In the genomic region with DNA sequence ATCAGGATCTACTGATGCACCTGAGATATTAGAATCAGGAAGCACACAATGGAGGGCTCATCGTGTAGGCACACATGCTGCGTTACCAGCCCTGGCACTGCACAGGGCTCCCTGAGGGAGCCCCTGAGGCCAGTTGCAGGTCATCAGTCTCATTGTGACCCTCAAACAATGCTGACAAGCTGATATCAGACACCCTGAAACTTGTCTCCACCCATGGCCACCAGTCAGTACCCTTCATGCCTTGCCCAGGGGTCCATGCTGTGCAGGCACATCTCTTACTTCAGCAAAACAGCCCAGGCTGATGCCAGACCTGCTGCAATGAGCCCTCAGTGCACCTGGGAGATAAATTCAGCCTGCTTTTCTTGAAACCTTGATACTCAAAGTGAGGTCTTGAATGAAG, we compare ENCODE assay signal across 18 cellular contexts. TPM values are rescaled to one million over a fixed set of nuclear protein-coding genes. Genes with fewer than 3 reads are reported as not detected.
DNase-seq lines count a peak whose midpoint lies in the region; ATAC-seq and TF ChIP-seq lines count a peak whose summit lies in the region.
"Had no signal": no experiment of that assay in that cellular context is flagged by ENCODE, and none has a peak within 500 bp of the region (broad histone marks: within the 10 kb centered on the region; RNA-seq: fewer than 3 reads in every experiment).

No MANE protein-coding gene starts in this region.

- H3K27me3 ChIP-seq in BLaER1 (peaks cover 5% of the 10 kb centered on the region; the same call in 1 of the 2 replicates), foreskin keratinocyte (peaks cover 25% of the 10 kb centered on the region)
- H3K27me3 ChIP-seq in BLaER1 treated with 17β-estradiol and CSF1 and Interleukin-3, amounts not matched to agents 10 nM and 100 nM, result no peaks in the 10 kb centered on the region; a peak in 2 of 22 replicates

- H3K9me3 ChIP-seq in BLaER1, result no peaks in the 10 kb centered on the region
- H3K9me3 ChIP-seq in BLaER1 treated with 17β-estradiol and CSF1 and Interleukin-3, amounts not matched to agents 10 nM and 100 nM (replicated peaks in 1 of 11), result no peaks in the 10 kb centered on the region
- H3K9me3 ChIP-seq: HAP-1 had no signal

- TF ChIP-seq CTCF in foreskin keratinocyte (conservative IDR thresholded peaks at IDR 0.05), result no peak

- no peak overlapping the region for H3K9ac ChIP-seq in BLaER1
- no peak overlapping the region for H3K9ac ChIP-seq in BLaER1 treated with 17β-estradiol and CSF1 and Interleukin-3, amounts not matched to agents 10 nM and 100 nM

- no peaks in the 10 kb centered on the region for H3K36me3 ChIP-seq in BLaER1
- H3K36me3 ChIP-seq in BLaER1 treated with 17β-estradiol and CSF1 and Interleukin-3, amounts not matched to agents 10 nM and 100 nM, result no peaks in the 10 kb centered on the region
- H3K36me3 ChIP-seq: HAP-1 had no signal

- H3K4me1 ChIP-seq in BLaER1 (peaks cover 21% of the 10 kb centered on the region), foreskin keratinocyte (peaks cover 6% of the 10 kb centered on the region)
- peaks cover 19 to 33% (median 27%) of the 10 kb centered on the region in 10 experiments for H3K4me1 ChIP-seq in BLaER1 treated with 17β-estradiol and CSF1 and Interleukin-3, amounts not matched to agents 10 nM and 100 nM
- H3K4me1 ChIP-seq: HAP-1 had no signal

- H3K4me3 ChIP-seq in BLaER1, result no peak overlapping the region
- H3K4me3 ChIP-seq in BLaER1 treated with 17β-estradiol and CSF1 and Interleukin-3, amounts not matched to agents 10 nM and 100 nM, result no peak overlapping the region
- H3K4me3 ChIP-seq: GM12878, HAP-1 had no signal

- intact Hi-C loops in posterior vena cava (cut with DNase I), result loop anchor here (5.0 to 10.0 kb wide), 3 partner anchors 298 to 578 kb away; no protein-coding TSS in a partner anchor

- no peak overlapping the region for H3K27ac ChIP-seq in BLaER1
- no peak overlapping the region for H3K27ac ChIP-seq in BLaER1 treated with 17β-estradiol and CSF1 and Interleukin-3, amounts not matched to agents 10 nM and 100 nM
- peak overlapping the region; percentile 54 for H3K27ac ChIP-seq in foreskin keratinocyte

- ATAC-seq in foreskin keratinocyte (no peak), GM21529 (IDR thresholded peaks at IDR 0.05; ENCODE audit: unreplicated experiment) (no peak)

- H3K4me2 ChIP-seq in BLaER1, result peak overlapping the region; percentile 25; the same call in 1 of the 2 replicates
- H3K4me2 ChIP-seq in BLaER1 treated with 17β-estradiol and CSF1 and Interleukin-3, amounts not matched to agents 10 nM and 100 nM, result peak overlapping the region; percentile 25 to 78 (median 60); a peak in 21 of 22 replicates

- no peak for DNase-seq in foreskin keratinocyte
- DNase-seq in posterior vena cava (ENCODE audit: low spot score), result no peak
- DNase-seq in iPS-NIHi7 (ENCODE audit: extremely low spot score), result no peak
- DNase-seq: CD4-positive, alpha-beta T cell; CD8-positive, alpha-beta memory T cell; DMS 273 treated with DMSO at 0.1 percent for 48 hours; DMS79; GDM1; GOT3 had no signal

- H4K20me1 ChIP-seq in BLaER1, result no peaks in the 10 kb centered on the region; the same call in 1 of the 2 replicates
- H4K20me1 ChIP-seq in BLaER1 treated with 17β-estradiol and CSF1 and Interleukin-3, amounts not matched to agents 10 nM and 100 nM, result no peaks in the 10 kb centered on the region; a peak in 1 of 22 replicates

RNA-seq across cellular contexts. Expression of a gene that starts 59.5 kb away (rescaled TPM):
- total RNA-seq in foreskin keratinocyte (4.4 and 5.7 TPM in 2 replicates), posterior vena cava (under 1 TPM in 1 of 2 donors, not detected in 1; 0.10 TPM)
- 2.1 and 3.1 TPM in 2 replicates for polyA plus RNA-seq in foreskin keratinocyte
- total RNA-seq: A172; A673; CD4-positive, alpha-beta T cell; CD8-positive, alpha-beta memory T cell; GM12878 had no signal
- polyA plus RNA-seq: BJ; CD14-positive monocyte; CD8-positive, alpha-beta memory T cell; GM12878 had no signal
